13 cellular contexts compared by ENCODE assay signal in the genomic region with DNA sequence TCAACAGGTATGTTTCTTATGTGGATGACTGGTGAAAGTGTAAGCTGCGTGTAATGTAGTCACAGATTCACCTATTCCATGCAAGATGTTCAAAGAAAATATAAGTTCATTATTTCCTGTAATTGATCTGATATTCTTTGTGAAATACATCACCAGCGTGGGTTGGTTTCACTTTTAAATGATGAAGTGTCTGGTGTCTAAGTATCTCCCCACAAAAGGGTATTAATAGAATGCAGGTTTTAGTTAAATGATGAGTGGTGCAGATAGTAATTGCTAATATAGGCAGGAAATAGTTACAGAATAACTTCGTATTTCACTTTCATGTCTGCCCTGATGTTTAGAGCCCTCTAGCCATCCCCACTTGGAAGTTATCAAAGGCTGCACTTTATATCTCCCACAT. TPM values are rescaled to one million over a fixed set of nuclear protein-coding genes. Genes with fewer than 3 reads are reported as not detected.
DNase-seq lines count a peak whose midpoint lies in the region; ATAC-seq and TF ChIP-seq lines count a peak whose summit lies in the region.
"Had no signal": no experiment of that assay in that cellular context is flagged by ENCODE, and none has a peak within 500 bp of the region (broad histone marks: within the 10 kb centered on the region; RNA-seq: fewer than 3 reads in every experiment).

No MANE protein-coding gene starts in this region.

- TF ChIP-seq POLR2A in Peyer's patch (IDR thresholded peaks at IDR 0.05) (no peak), thyroid gland (IDR thresholded peaks at IDR 0.05) (no peak)

- ATAC-seq in GM21381 (IDR thresholded peaks at IDR 0.05; ENCODE audit: unreplicated experiment) (peak; percentile 88), HG03139 (IDR thresholded peaks at IDR 0.05; ENCODE audit: unreplicated experiment) (peak; percentile 80)

- H3K4me1 ChIP-seq in Peyer's patch (no peaks in the 10 kb centered on the region), thyroid gland (no peaks in the 10 kb centered on the region)

- peaks cover 12% of the 10 kb centered on the region for H3K9me3 Mint-ChIP-seq in activated naive CD4-positive, alpha-beta T cell treated with anti-CD3 and anti-CD28 coated beads, Interleukin-2, amount 50 U/mL, for 24 hours
- peaks cover 12% of the 10 kb centered on the region for H3K9me3 Mint-ChIP-seq in stimulated activated naive CD8-positive, alpha-beta T cell treated with anti-CD3 and anti-CD28 coated beads, Interleukin-15, Interleukin-2, amounts not matched to agents 100 ng/mL and 50 ng/mL, for 24 hours

- peaks cover 4% of the 10 kb centered on the region for H3K36me3 Mint-ChIP-seq in activated naive CD4-positive, alpha-beta T cell treated with anti-CD3 and anti-CD28 coated beads, Interleukin-2, amount 50 U/mL, for 24 hours
- peaks cover 10% of the 10 kb centered on the region for H3K36me3 Mint-ChIP-seq in stimulated activated naive CD8-positive, alpha-beta T cell treated with anti-CD3 and anti-CD28 coated beads, Interleukin-15, Interleukin-2, amounts not matched to agents 100 ng/mL and 50 ng/mL, for 24 hours (ENCODE audit: low read depth)

- no peak overlapping the region for H3K4me3 ChIP-seq in Peyer's patch
- no peak overlapping the region for H3K4me3 ChIP-seq in thyroid gland (replicated peaks in 1 of 3)

- no peak overlapping the region for H3K4me3 Mint-ChIP-seq in activated naive CD4-positive, alpha-beta T cell treated with anti-CD3 and anti-CD28 coated beads, Interleukin-2, amount 50 U/mL, for 24 hours
- H3K4me3 Mint-ChIP-seq in stimulated activated naive CD8-positive, alpha-beta T cell treated with anti-CD3 and anti-CD28 coated beads, Interleukin-15, Interleukin-2, amounts not matched to agents 100 ng/mL and 50 ng/mL, for 24 hours: peak overlapping the region; percentile 14

- peak overlapping the region; percentile 82 for H3K27ac Mint-ChIP-seq in activated naive CD4-positive, alpha-beta T cell treated with anti-CD3 and anti-CD28 coated beads, Interleukin-2, amount 50 U/mL, for 24 hours
- peak overlapping the region; percentile 50 for H3K27ac Mint-ChIP-seq in stimulated activated naive CD8-positive, alpha-beta T cell treated with anti-CD3 and anti-CD28 coated beads, Interleukin-15, Interleukin-2, amounts not matched to agents 100 ng/mL and 50 ng/mL, for 24 hours

- peaks cover 8% of the 10 kb centered on the region for H3K27me3 Mint-ChIP-seq in activated naive CD4-positive, alpha-beta T cell treated with anti-CD3 and anti-CD28 coated beads, Interleukin-2, amount 50 U/mL, for 24 hours
- H3K27me3 Mint-ChIP-seq in stimulated activated naive CD8-positive, alpha-beta T cell treated with anti-CD3 and anti-CD28 coated beads, Interleukin-15, Interleukin-2, amounts not matched to agents 100 ng/mL and 50 ng/mL, for 24 hours: peaks cover 17% of the 10 kb centered on the region

- no peak for TF ChIP-seq CTCF in Peyer's patch (IDR thresholded peaks at IDR 0.05)
- TF ChIP-seq CTCF in thyroid gland (IDR thresholded peaks at IDR 0.05): no peak

- no peak for DNase-seq in activated naive CD4-positive, alpha-beta T cell (lab: John Stamatoyannopoulos, UW)
- DNase-seq in Peyer's patch (no peak), NCI-H524 treated with DMSO at 0.1 percent for 48 hours (lab: John Stamatoyannopoulos, UW) (no peak), thyroid gland (no peak)
- DNase-seq: activated gamma-delta T cell treated with Interleukin-2 at 50 U/mL for 16 hours; effector CD8-positive, alpha-beta T cell; KG1; RPMI8226 had no signal

- no peak overlapping the region for H3K27ac ChIP-seq in Peyer's patch
- no peak overlapping the region for H3K27ac ChIP-seq in thyroid gland

- 90 to 92% methylated on average over 3 of the region's 3 CpGs for WGBS in thyroid gland, 2 donors

- intact Hi-C loops in thyroid gland (cut with DNase I): no loop called here

- no peaks in the 10 kb centered on the region for H3K27me3 ChIP-seq in Peyer's patch
- H3K27me3 ChIP-seq in thyroid gland: no peaks in the 10 kb centered on the region

- no peaks in the 10 kb centered on the region for H3K36me3 ChIP-seq in Peyer's patch
- no peaks in the 10 kb centered on the region for H3K36me3 ChIP-seq in thyroid gland

- H3K9me3 ChIP-seq in Peyer's patch (no peaks in the 10 kb centered on the region), thyroid gland (no peaks in the 10 kb centered on the region)

- H3K4me1 Mint-ChIP-seq in activated naive CD4-positive, alpha-beta T cell treated with anti-CD3 and anti-CD28 coated beads, Interleukin-2, amount 50 U/mL, for 24 hours: peaks cover 12% of the 10 kb centered on the region
- peaks cover 18% of the 10 kb centered on the region for H3K4me1 Mint-ChIP-seq in stimulated activated naive CD8-positive, alpha-beta T cell treated with anti-CD3 and anti-CD28 coated beads, Interleukin-15, Interleukin-2, amounts not matched to agents 100 ng/mL and 50 ng/mL, for 24 hours (ENCODE audit: low read depth)

RNA-seq across cellular contexts. Expression of a gene that starts 22.2 kb away (rescaled TPM):
- total RNA-seq in Peyer's patch (1 to 10 TPM in 2 of 4 donors, under 1 TPM in 2; 0.88 to 3.8 (median 1.7) TPM), thyroid gland (1 to 10 TPM; 1.4 to 5.4 (median 4.1) TPM)

RNA-seq across cellular contexts. Expression of a gene that starts 32.4 kb away (rescaled TPM):
- total RNA-seq in Peyer's patch: 1 to 10 TPM; 5.6 to 9.2 (median 8.2) TPM
- 10 to 100 TPM; 17.2 to 70.1 (median 57.5) TPM for total RNA-seq in thyroid gland

RNA-seq across cellular contexts. Expression of a gene that starts 36.6 kb away (rescaled TPM):
- total RNA-seq in Peyer's patch: 10 to 100 TPM; 19.1 to 34.7 (median 20.2) TPM
- total RNA-seq in thyroid gland: 10 to 100 TPM; 20.9 to 41.2 (median 36.2) TPM

RNA-seq across cellular contexts. Expression of a gene that starts 44.5 kb away (rescaled TPM):
- not detected for total RNA-seq in Peyer's patch
- total RNA-seq in thyroid gland: under 1 TPM in 3 of 4 donors, not detected in 1; 0.67 to 0.68 (median 0.67) TPM
- total RNA-seq: osteocyte had no signal

RNA-seq across cellular contexts. Expression of a gene that starts 46.2 kb away (rescaled TPM):
- 1 to 10 TPM; 2.5 to 7.0 (median 4.6) TPM for total RNA-seq in Peyer's patch
- 10 to 100 TPM in 1 of 4 donors, 1 to 10 TPM in 3; 7.0 to 10.5 (median 8.6) TPM for total RNA-seq in thyroid gland
